ENCODE assay signal across 10 cellular contexts in the genomic region with DNA sequence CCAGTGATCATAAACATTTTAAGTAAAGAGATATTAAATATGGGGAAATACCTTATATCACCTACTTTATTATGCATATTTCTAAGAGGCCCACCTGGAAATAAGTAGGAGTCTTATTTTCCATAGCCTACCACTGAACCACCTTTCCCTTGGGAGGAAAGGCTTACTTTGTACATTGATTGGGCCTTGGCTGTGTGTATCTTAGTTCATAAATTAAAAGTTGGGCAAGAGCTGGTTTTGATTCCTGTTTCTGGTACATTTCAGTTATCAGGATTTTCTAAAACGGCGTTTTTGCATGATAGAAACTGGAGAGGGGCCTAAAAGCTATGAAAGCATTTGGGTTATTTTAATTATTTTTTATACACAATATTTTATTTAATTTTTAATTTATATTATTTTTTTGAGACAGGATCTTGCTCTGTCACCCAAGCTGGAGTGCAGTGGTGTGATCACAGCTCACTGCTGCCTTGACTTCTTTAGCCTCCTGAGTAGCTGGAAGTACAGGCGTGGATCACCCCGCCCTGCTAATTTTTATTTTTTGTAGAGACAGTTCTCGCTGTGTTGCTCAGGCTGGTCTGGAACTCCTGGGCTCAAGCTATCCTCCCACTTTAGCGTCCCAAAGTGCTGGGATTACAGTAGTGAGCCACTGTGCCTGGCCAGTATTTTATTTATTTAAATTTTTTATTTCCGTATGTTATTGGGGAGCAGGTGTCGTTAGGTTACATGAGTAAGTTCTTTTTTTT. TPM values are rescaled to one million over a fixed set of nuclear protein-coding genes. Genes with fewer than 3 reads are reported as not detected.
DNase-seq lines count a peak whose midpoint lies in the region; ATAC-seq and TF ChIP-seq lines count a peak whose summit lies in the region.
"Had no signal": no experiment of that assay in that cellular context is flagged by ENCODE, and none has a peak within 500 bp of the region (broad histone marks: within the 10 kb centered on the region; RNA-seq: fewer than 3 reads in every experiment).

No MANE protein-coding gene starts in this region.

- no peak for ATAC-seq in activated CD8-positive, alpha-beta T cell treated with anti-CD3 and anti-CD28 coated beads, Interleukin-2, amount 10 ng/mL, durations not matched to agents 7 days and 5 days
- ATAC-seq in GM21526 (IDR thresholded peaks at IDR 0.05; ENCODE audit: low FRiP score, unreplicated experiment) = no peak
- ATAC-seq: Right ventricle myocardium inferior had no signal

- H3K9ac ChIP-seq in Loucy (ENCODE audit: low read depth, low read length, poor library complexity, severe bottlenecking) (peak overlapping the region; percentile 99), neural cell (ENCODE audit: low read length) (peak overlapping the region; percentile 98)

- H3K36me3 ChIP-seq in DOHH2 (ENCODE audit: control insufficient read depth, low read length) = peaks cover 32% of the 10 kb centered on the region
- H3K36me3 ChIP-seq in Loucy (ENCODE audit: insufficient read depth, low read length) = no peaks in the 10 kb centered on the region
- H3K36me3 ChIP-seq in neural cell (ENCODE audit: insufficient read depth, low read length) = no peaks in the 10 kb centered on the region
- no peaks in the 10 kb centered on the region for H3K36me3 ChIP-seq in adrenal gland (replicated peaks in 1 of 2)
- no peaks in the 10 kb centered on the region for H3K36me3 ChIP-seq in vagina

- no peaks in the 10 kb centered on the region for H3K27me3 ChIP-seq in DOHH2 (ENCODE audit: control insufficient read depth, low read length)
- peaks cover 8% of the 10 kb centered on the region for H3K27me3 ChIP-seq in Loucy (ENCODE audit: insufficient read depth, low read length, poor library complexity, severe bottlenecking)
- H3K27me3 ChIP-seq in neural cell (ENCODE audit: insufficient read depth, low read depth, low read length) = no peaks in the 10 kb centered on the region
- no peaks in the 10 kb centered on the region for H3K27me3 ChIP-seq in adrenal gland
- no peaks in the 10 kb centered on the region for H3K27me3 ChIP-seq in vagina

- H3K9me2 ChIP-seq in DOHH2 (replicated peaks; ENCODE audit: control insufficient read depth, low read length) (no peaks in the 10 kb centered on the region), Loucy (replicated peaks; ENCODE audit: low read depth, low read length) (no peaks in the 10 kb centered on the region), neural cell (ENCODE audit: insufficient read depth, low read length) (no peaks in the 10 kb centered on the region)

- H3K4me1 ChIP-seq in DOHH2 (ENCODE audit: control insufficient read depth, low read length) (peaks cover 27% of the 10 kb centered on the region), Loucy (ENCODE audit: insufficient read depth, low read length, poor library complexity, severe bottlenecking) (peaks cover 52% of the 10 kb centered on the region), adrenal gland (replicated peaks in 1 of 2) (peaks cover 9 to 54% of the 10 kb centered on the region in 2 donors), vagina (peaks cover 58% of the 10 kb centered on the region)

- no peak for TF ChIP-seq RAD21 in neural cell (conservative IDR thresholded peaks at IDR 0.05)

- no peak overlapping the region for H3K27ac Mint-ChIP-seq in activated CD8-positive, alpha-beta T cell treated with anti-CD3 and anti-CD28 coated beads, Interleukin-2, amount 10 ng/mL, durations not matched to agents 7 days and 5 days

- H3K36me3 Mint-ChIP-seq in activated CD8-positive, alpha-beta T cell treated with anti-CD3 and anti-CD28 coated beads, Interleukin-2, amount 10 ng/mL, durations not matched to agents 7 days and 5 days (ENCODE audit: low read depth) = peaks cover 15% of the 10 kb centered on the region

- no peak overlapping the region for H2AFZ ChIP-seq in Loucy (ENCODE audit: low read length)
- no peak overlapping the region for H2AFZ ChIP-seq in neural cell (ENCODE audit: low read depth, low read length)

- TF ChIP-seq POLR2A in adrenal gland (IDR thresholded peaks at IDR 0.05) = no peak
- TF ChIP-seq POLR2A in vagina (IDR thresholded peaks at IDR 0.05) = no peak

- H3K4me2 ChIP-seq in DOHH2 (ENCODE audit: low read length) (peak overlapping the region; percentile 81), Loucy (ENCODE audit: low read depth, low read length, poor library complexity, severe bottlenecking) (peak overlapping the region; percentile 88), neural cell (ENCODE audit: low read length) (peak overlapping the region; percentile 82)

- H3K4me3 Mint-ChIP-seq in activated CD8-positive, alpha-beta T cell treated with anti-CD3 and anti-CD28 coated beads, Interleukin-2, amount 10 ng/mL, durations not matched to agents 7 days and 5 days = peak overlapping the region; percentile 95

- POLR2A ChIA-PET in activated CD8-positive, alpha-beta T cell treated with anti-CD3 and anti-CD28 coated beads, Interleukin-2, amount 10 ng/mL, durations not matched to agents 7 days and 5 days (lab: Charles Lee) = interaction anchor here (1.7 to 6.0 kb wide), 2 partner anchors 21 to 31 kb away, joined by 3 to 63 read pairs; a partner anchor contains a TSS

- CTCF ChIA-PET in activated CD8-positive, alpha-beta T cell treated with anti-CD3 and anti-CD28 coated beads, Interleukin-2, amount 10 ng/mL, durations not matched to agents 7 days and 5 days (lab: Charles Lee) = interaction anchor here (1.4 kb wide), 3 partner anchors 20 to 67 kb away, joined by 3 to 9 read pairs (median 5); a partner anchor contains a TSS

- TF ChIP-seq EP300 in neural cell (conservative IDR thresholded peaks at IDR 0.05; ENCODE audit: poor library complexity, severe bottlenecking) = no peak

- H3K27ac ChIP-seq in DOHH2 (ENCODE audit: low read depth, low read length) = no peak overlapping the region
- H3K27ac ChIP-seq in neural cell (ENCODE audit: low read length) = no peak overlapping the region
- H3K27ac ChIP-seq in adrenal gland = no peak overlapping the region
- H3K27ac ChIP-seq in vagina = no peak overlapping the region

- H3K27me3 Mint-ChIP-seq in activated CD8-positive, alpha-beta T cell treated with anti-CD3 and anti-CD28 coated beads, Interleukin-2, amount 10 ng/mL, durations not matched to agents 7 days and 5 days (ENCODE audit: low read depth) = no peaks in the 10 kb centered on the region

- H4K20me1 ChIP-seq in DOHH2 (ENCODE audit: control insufficient read depth, insufficient read depth, low read depth, low read length) = peaks cover 29% of the 10 kb centered on the region
- peaks cover 73% of the 10 kb centered on the region for H4K20me1 ChIP-seq in Loucy (ENCODE audit: insufficient read depth, low read length, poor library complexity, severe bottlenecking)
- no peaks in the 10 kb centered on the region for H4K20me1 ChIP-seq in neural cell (ENCODE audit: insufficient read depth)

- peaks cover 44% of the 10 kb centered on the region for H3K4me1 Mint-ChIP-seq in activated CD8-positive, alpha-beta T cell treated with anti-CD3 and anti-CD28 coated beads, Interleukin-2, amount 10 ng/mL, durations not matched to agents 7 days and 5 days (ENCODE audit: low read depth)

- peaks cover 76% of the 10 kb centered on the region for H3K79me2 ChIP-seq in DOHH2 (ENCODE audit: control insufficient read depth, low read length)
- H3K79me2 ChIP-seq in Loucy (ENCODE audit: insufficient read depth, low read length) = peaks cover 76% of the 10 kb centered on the region
- H3K79me2 ChIP-seq in neural cell (replicated peaks; ENCODE audit: insufficient read depth, low read length) = peaks cover 69% of the 10 kb centered on the region

- DNase-seq in activated CD8-positive, alpha-beta T cell treated with anti-CD3 and anti-CD28 coated beads, Interleukin-2, amount 10 ng/mL, durations not matched to agents 7 days and 5 days = no peak
- DNase-seq in adrenal gland (no peak), vagina (ENCODE audit: extremely low spot score in 2 of 2) (no peak), RPMI8226 (no peak)
- DNase-seq: NCI-H146 had no signal

- no peaks in the 10 kb centered on the region for H3F3A ChIP-seq in DOHH2 (ENCODE audit: control insufficient read depth, insufficient read depth)
- no peaks in the 10 kb centered on the region for H3F3A ChIP-seq in Loucy (ENCODE audit: low read depth)
- H3F3A ChIP-seq in neural cell (ENCODE audit: insufficient read depth, low read length, poor library complexity, severe bottlenecking) = peaks cover 4% of the 10 kb centered on the region

- H3K4me3 ChIP-seq in DOHH2 (ENCODE audit: low read length) (peak overlapping the region; percentile 77), Loucy (ENCODE audit: low read length, poor library complexity, severe bottlenecking) (peak overlapping the region; percentile 94), neural cell (ENCODE audit: low read length) (peak overlapping the region; percentile 98), adrenal gland (no peak overlapping the region), vagina (no peak overlapping the region)

- 66 to 81% (median 71%) methylated on average over 8 of the region's 8 CpGs for WGBS in adrenal gland, 4 donors

- H3K9me3 Mint-ChIP-seq in activated CD8-positive, alpha-beta T cell treated with anti-CD3 and anti-CD28 coated beads, Interleukin-2, amount 10 ng/mL, durations not matched to agents 7 days and 5 days (ENCODE audit: insufficient read depth) = no peaks in the 10 kb centered on the region

- intact Hi-C loops in adrenal gland (cut with DNase I) (no loop called here), vagina (cut with DNase I) (no loop called here)

- no peaks in the 10 kb centered on the region for H3K9me3 ChIP-seq in DOHH2 (ENCODE audit: control insufficient read depth, insufficient read depth, low read length)
- H3K9me3 ChIP-seq in Loucy (ENCODE audit: insufficient read depth, low read depth, low read length) = no peaks in the 10 kb centered on the region
- no peaks in the 10 kb centered on the region for H3K9me3 ChIP-seq in neural cell (ENCODE audit: low read length)
- H3K9me3 ChIP-seq in adrenal gland (replicated peaks in 1 of 3) = no peaks in the 10 kb centered on the region
- no peaks in the 10 kb centered on the region for H3K9me3 ChIP-seq in vagina

- TF ChIP-seq CTCF in DOHH2 (IDR thresholded peaks at IDR 0.05; ENCODE audit: low read depth, low read length, poor library complexity, severe bottlenecking) = no peak
- TF ChIP-seq CTCF in Loucy (conservative IDR thresholded peaks at IDR 0.05; ENCODE audit: low read length) = no peak
- TF ChIP-seq CTCF in neural cell (IDR thresholded peaks at IDR 0.05; ENCODE audit: poor library complexity, severe bottlenecking) = no peak
- no peak for TF ChIP-seq CTCF in adrenal gland (IDR thresholded peaks at IDR 0.05)
- no peak for TF ChIP-seq CTCF in vagina (IDR thresholded peaks at IDR 0.05)

RNA-seq across cellular contexts. Expression of a gene that starts 2.6 kb away (rescaled TPM):
- total RNA-seq in activated CD8-positive, alpha-beta T cell treated with anti-CD3 and anti-CD28 coated beads, Interleukin-2, amount 10 ng/mL, durations not matched to agents 7 days and 5 days = 100 to 1,000 TPM; 102 to 109 TPM
- polyA plus RNA-seq in neural cell (23.7 and 25.2 TPM in 2 replicates), adrenal gland (10 to 100 TPM; 11.5 to 59.0 (median 16.9) TPM)
- 62.3 and 78.8 TPM in 2 replicates for polyA minus RNA-seq in neural cell
- total RNA-seq in adrenal gland (10 to 100 TPM; 24.9 to 63.5 (median 45.3) TPM), vagina (29.2 TPM)

RNA-seq across cellular contexts. Expression of a gene that starts 18.8 kb away (rescaled TPM):
- 10 to 100 TPM; 20.0 to 20.2 TPM for total RNA-seq in activated CD8-positive, alpha-beta T cell treated with anti-CD3 and anti-CD28 coated beads, Interleukin-2, amount 10 ng/mL, durations not matched to agents 7 days and 5 days
- polyA plus RNA-seq in neural cell = 15.7 and 16.1 TPM in 2 replicates
- polyA minus RNA-seq in neural cell = 39.0 and 44.9 TPM in 2 replicates
- 100 to 1,000 TPM in 1 of 8 donors, 10 to 100 TPM in 7; 19.5 to 101 (median 36.2) TPM for total RNA-seq in adrenal gland
- 10 to 100 TPM in 1 of 3 donors, 1 to 10 TPM in 2; 3.6 to 73.3 (median 7.1) TPM for polyA plus RNA-seq in adrenal gland
- total RNA-seq in vagina = 27.0 TPM

Comparison
In these comparisons a context has a peak if more than half of its experiments do, and no peak if none do; other contexts are left out.
1. H3K4me3 ChIP-seq: peak in DOHH2 (single experiment), Loucy (single experiment) and neural cell (single experiment); none in adrenal gland (0 of 4) and vagina (0 of 2).
2. Peak in every context shown above with its lines, with median percentiles within 50 percentile points of each other: H3K4me2 ChIP-seq.